ENCODE assay signal across 2 cellular contexts in genomic region chr5:13773652-13774051, GRCh38.
A peak's percentile ranks its signal among the peaks of the same experiment; 100 is the strongest.
TF ChIP-seq lines count a peak whose summit lies in the region.

No MANE protein-coding gene starts in this region.

TF ChIP-seq in IMR-90, 13 proteins besides CTCF, POLR2A, EP300 and RAD21:
- TF ChIP-seq MAFK (IDR thresholded peaks at IDR 0.05; ENCODE audit: low read depth, low read length) (peak; percentile 82), BHLHE40 (IDR thresholded peaks at IDR 0.05; ENCODE audit: low read depth, low read length) (no peak)

TF ChIP-seq in H1, 55 proteins besides CTCF, POLR2A, EP300 and RAD21:
- TF ChIP-seq SP1 (IDR thresholded peaks at IDR 0.05; ENCODE audit: low read depth, low read length) (no peak), TAF1 (IDR thresholded peaks at IDR 0.05; ENCODE audit: low read depth, low read length) (no peak), MAFK (IDR thresholded peaks at IDR 0.05; ENCODE audit: low read depth, low read length) (peak; percentile 86)
